34 cellular contexts compared by ENCODE assay signal in the genomic region with DNA sequence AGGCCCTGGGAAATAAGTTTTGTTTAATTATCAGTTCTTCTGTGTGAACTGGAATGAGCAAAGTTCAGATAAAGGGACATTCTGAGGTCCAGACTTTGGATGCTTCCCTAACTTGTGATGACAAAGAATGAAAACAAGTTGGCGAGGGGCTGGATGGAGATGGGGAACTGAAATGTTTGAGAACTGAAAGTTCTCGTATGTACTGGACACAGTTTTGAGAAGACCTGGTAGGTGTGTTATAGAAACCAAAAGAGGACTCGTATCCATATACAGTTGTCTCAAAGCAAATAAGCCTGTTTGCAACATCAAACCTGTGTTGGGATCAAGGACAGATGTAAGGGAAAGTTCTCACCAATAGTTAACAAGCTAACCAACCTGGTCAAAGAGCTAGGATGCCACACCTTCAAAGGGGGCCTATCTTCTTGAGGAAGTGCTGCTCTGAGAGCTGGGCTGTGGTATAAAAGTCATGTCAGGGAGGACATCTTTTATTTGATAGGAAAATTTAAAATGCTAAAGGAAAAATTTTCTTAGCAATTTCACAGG.
DNase-seq lines count a peak whose midpoint lies in the region; ATAC-seq and TF ChIP-seq lines count a peak whose summit lies in the region.
"Had no signal": no experiment of that assay in that cellular context is flagged by ENCODE, and none has a peak within 500 bp of the region (broad histone marks: within the 10 kb centered on the region; RNA-seq: fewer than 3 reads in every experiment).

TSS of gene UPP2 (plus strand) at position 493 of the 543 bp plus-strand sequence. CDS start 188 bp downstream, outside the sequence.

- H3K4me2 ChIP-seq in OCI-LY3 (ENCODE audit: low read length) = peak within 1 kb of the TSS; percentile 7; the same call in 1 of the 2 replicates
- H3K4me2 ChIP-seq: KMS-11 had no signal

- ATAC-seq in GM18907 (IDR thresholded peaks at IDR 0.05; ENCODE audit: unreplicated experiment) (peak; percentile 66), HG02852 (IDR thresholded peaks at IDR 0.05; ENCODE audit: unreplicated experiment) (peak; percentile 75), GM18519 (IDR thresholded peaks at IDR 0.05; ENCODE audit: low FRiP score, unreplicated experiment) (no peak)
- ATAC-seq in stimulated activated memory B cell treated with anti-CD40 and anti-IgM and Interleukin-4, amounts not matched to agents 10 μg/mL and 1 μg/mL and 100 μg/mL, for 72 hours = peak; percentile 31
- ATAC-seq: activated CD8-positive, alpha-beta T cell treated with anti-CD3 and anti-CD28 coated beads, Interleukin-2, amount 10 ng/mL, durations not matched to agents 7 days and 5 days; activated naive CD4-positive, alpha-beta T cell treated with anti-CD3 and anti-CD28 coated beads, Interleukin-2, amount 50 U/mL, for 72 hours; activated T-helper 17 cell treated with anti-CD3 and anti-CD28 coated beads, Interleukin-2, amount 50 U/mL, for 72 hours; foreskin keratinocyte; heart left ventricle; naive thymus-derived CD8-positive, alpha-beta T cell; Panc1; sciatic nerve had no signal

- no peak within 1 kb of the TSS for H3K4me3 Mint-ChIP-seq in stimulated activated memory B cell treated with anti-CD40 and anti-IgM and Interleukin-4, amounts not matched to agents 10 μg/mL and 1 μg/mL and 100 μg/mL, for 72 hours
- H3K4me3 Mint-ChIP-seq: activated CD8-positive, alpha-beta T cell treated with anti-CD3 and anti-CD28 coated beads, Interleukin-2, amount 10 ng/mL, durations not matched to agents 7 days and 5 days; activated T-helper 17 cell treated with anti-CD3 and anti-CD28 coated beads, Interleukin-2, amount 50 U/mL, for 72 hours; B cell; CD8-positive, alpha-beta memory T cell; H9; naive thymus-derived CD8-positive, alpha-beta T cell; T-helper 2 cell treated with Interferon-gamma antibody and Interleukin-4, amounts not matched to agents 5 μg/mL and 100 μg/mL, for 36 hours had no signal

- H3K79me2 ChIP-seq in OCI-LY3 (ENCODE audit: low read length) = no peaks in the 10 kb centered on the region

- no peak for DNase-seq in NCI-H748 (lab: John Stamatoyannopoulos, UW; ENCODE audit: unreplicated experiment)
- DNase-seq in activated gamma-delta T cell (lab: John Stamatoyannopoulos, UW) = no peak
- DNase-seq: ACHN; activated CD8-positive, alpha-beta T cell treated with anti-CD3 and anti-CD28 coated beads, Interleukin-2, amount 10 ng/mL, durations not matched to agents 7 days and 5 days; amygdala; brain microvascular endothelial cell; CD8-positive, alpha-beta memory T cell; cerebellar nuclear complex; dermis blood vessel endothelial cell; esophagus squamous epithelium; foreskin keratinocyte; H9; heart left ventricle; islet precursor cell; MG63; naive thymus-derived CD8-positive, alpha-beta T cell; NCI-H2029; NCI-H526; Right ventricle myocardium superior had no signal

- H3K9me3 ChIP-seq in OCI-LY3 (ENCODE audit: insufficient read depth, low read length) = no peaks in the 10 kb centered on the region
- H3K9me3 ChIP-seq: esophagus squamous epithelium, heart left ventricle, MG63, tibial nerve had no signal

- H2AFZ ChIP-seq in OCI-LY3 (ENCODE audit: low read depth, low read length) = no peak within 1 kb of the TSS

- H3K27me3 ChIP-seq in OCI-LY3 (ENCODE audit: low read depth, low read length) = no peaks in the 10 kb centered on the region
- H3K27me3 ChIP-seq: brain microvascular endothelial cell, esophagus squamous epithelium, heart left ventricle, MG63, tibial nerve had no signal

- no peaks in the 10 kb centered on the region for H3K36me3 Mint-ChIP-seq in stimulated activated memory B cell treated with anti-CD40 and anti-IgM and Interleukin-4, amounts not matched to agents 10 μg/mL and 1 μg/mL and 100 μg/mL, for 72 hours
- H3K36me3 Mint-ChIP-seq: activated naive CD4-positive, alpha-beta T cell treated with anti-CD3 and anti-CD28 coated beads, Interleukin-2, amount 50 U/mL, for 72 hours; CD8-positive, alpha-beta memory T cell; naive thymus-derived CD8-positive, alpha-beta T cell had no signal

- no peak within 1 kb of the TSS for H3K27ac Mint-ChIP-seq in stimulated activated memory B cell treated with anti-CD40 and anti-IgM and Interleukin-4, amounts not matched to agents 10 μg/mL and 1 μg/mL and 100 μg/mL, for 72 hours
- H3K27ac Mint-ChIP-seq: activated CD8-positive, alpha-beta T cell treated with anti-CD3 and anti-CD28 coated beads, Interleukin-2, amount 10 ng/mL, durations not matched to agents 7 days and 5 days; activated naive CD4-positive, alpha-beta T cell treated with anti-CD3 and anti-CD28 coated beads, Interleukin-2, amount 50 U/mL, for 72 hours; activated T-helper 17 cell treated with anti-CD3 and anti-CD28 coated beads, Interleukin-2, amount 50 U/mL, for 72 hours; B cell; CD8-positive, alpha-beta memory T cell; H9; naive thymus-derived CD8-positive, alpha-beta T cell; progenitor cell of endocrine pancreas; T-helper 2 cell treated with Interferon-gamma antibody and Interleukin-4, amounts not matched to agents 5 μg/mL and 100 μg/mL, for 36 hours had no signal

- H3K4me3 ChIP-seq in OCI-LY3 (ENCODE audit: low read length) = no peak within 1 kb of the TSS
- H3K4me3 ChIP-seq: esophagus squamous epithelium, heart left ventricle, lung, MG63, tibial nerve had no signal

- H3K4me1 ChIP-seq in OCI-LY3 (ENCODE audit: low read length) = peaks cover 9% of the 10 kb centered on the region
- H3K4me1 ChIP-seq: esophagus squamous epithelium, heart left ventricle, tibial nerve had no signal

- no peaks in the 10 kb centered on the region for H4K20me1 ChIP-seq in OCI-LY3 (ENCODE audit: insufficient read depth, low read length)

- peaks cover 2% of the 10 kb centered on the region for H3K9me3 Mint-ChIP-seq in stimulated activated memory B cell treated with anti-CD40 and anti-IgM and Interleukin-4, amounts not matched to agents 10 μg/mL and 1 μg/mL and 100 μg/mL, for 72 hours
- H3K9me3 Mint-ChIP-seq: activated naive CD4-positive, alpha-beta T cell treated with anti-CD3 and anti-CD28 coated beads, Interleukin-2, amount 50 U/mL, for 72 hours; activated T-helper 17 cell treated with anti-CD3 and anti-CD28 coated beads, Interleukin-2, amount 50 U/mL, for 72 hours; CD8-positive, alpha-beta memory T cell; H9; naive thymus-derived CD8-positive, alpha-beta T cell; T-helper 2 cell treated with Interferon-gamma antibody and Interleukin-4, amounts not matched to agents 5 μg/mL and 100 μg/mL, for 36 hours had no signal

- H3K36me3 ChIP-seq in OCI-LY3 (replicated peaks; ENCODE audit: low read depth, low read length) = no peaks in the 10 kb centered on the region
- H3K36me3 ChIP-seq: brain microvascular endothelial cell, esophagus squamous epithelium, heart left ventricle, MG63, tibial nerve had no signal

- no peak within 1 kb of the TSS for H3K27ac ChIP-seq in OCI-LY3 (ENCODE audit: low read length)
- H3K27ac ChIP-seq: brain microvascular endothelial cell, esophagus squamous epithelium, foreskin keratinocyte, heart left ventricle, KMS-11, tibial nerve had no signal

- no peaks in the 10 kb centered on the region for H3K4me1 Mint-ChIP-seq in stimulated activated memory B cell treated with anti-CD40 and anti-IgM and Interleukin-4, amounts not matched to agents 10 μg/mL and 1 μg/mL and 100 μg/mL, for 72 hours
- H3K4me1 Mint-ChIP-seq: activated T-helper 17 cell treated with anti-CD3 and anti-CD28 coated beads, Interleukin-2, amount 50 U/mL, for 72 hours; B cell; CD8-positive, alpha-beta memory T cell; naive thymus-derived CD8-positive, alpha-beta T cell had no signal

- TF ChIP-seq CTCF in OCI-LY3 (IDR thresholded peaks at IDR 0.05; ENCODE audit: low read depth, low read length) = no peak

- H3K27me3 Mint-ChIP-seq in stimulated activated memory B cell treated with anti-CD40 and anti-IgM and Interleukin-4, amounts not matched to agents 10 μg/mL and 1 μg/mL and 100 μg/mL, for 72 hours = peaks cover 13% of the 10 kb centered on the region
- H3K27me3 Mint-ChIP-seq: activated T-helper 17 cell treated with anti-CD3 and anti-CD28 coated beads, Interleukin-2, amount 50 U/mL, for 72 hours; B cell; CD8-positive, alpha-beta memory T cell; progenitor cell of endocrine pancreas had no signal

- H3K9ac ChIP-seq in OCI-LY3 (ENCODE audit: low read length) = no peak within 1 kb of the TSS
- H3K9ac ChIP-seq: KMS-11 had no signal
